In genomic region chr3:27138562-27138961, GRCh38 we compare ENCODE assay signal across 16 cellular contexts.
DNase-seq lines count a peak whose midpoint lies in the region; ATAC-seq and TF ChIP-seq lines count a peak whose summit lies in the region.
"Had no signal": no experiment of that assay in that cellular context is flagged by ENCODE, and none has a peak within 500 bp of the region (broad histone marks: within the 10 kb centered on the region; RNA-seq: fewer than 3 reads in every experiment).

No MANE protein-coding gene starts in this region.

- no peak overlapping the region for H3K4me3 Mint-ChIP-seq in activated T-cell treated with anti-CD3 and anti-CD28 coated beads, Interleukin-2, amount 50 U/mL, for 4 hours
- H3K4me3 Mint-ChIP-seq in activated T-helper 17 cell treated with anti-CD3 and anti-CD28 coated beads, Interleukin-2, amount 50 U/mL, for 72 hours = no peak overlapping the region
- H3K4me3 Mint-ChIP-seq: CD8-positive, alpha-beta T cell had no signal

- no peak overlapping the region for H3K27ac Mint-ChIP-seq in activated T-helper 17 cell treated with anti-CD3 and anti-CD28 coated beads, Interleukin-2, amount 50 U/mL, for 72 hours
- H3K27ac Mint-ChIP-seq: CD8-positive, alpha-beta T cell had no signal

- no peaks in the 10 kb centered on the region for H3K27me3 Mint-ChIP-seq in activated T-cell treated with anti-CD3 and anti-CD28 coated beads, Interleukin-2, amount 50 U/mL, for 4 hours (ENCODE audit: low read depth)
- H3K27me3 Mint-ChIP-seq in activated T-helper 17 cell treated with anti-CD3 and anti-CD28 coated beads, Interleukin-2, amount 50 U/mL, for 72 hours = no peaks in the 10 kb centered on the region

- DNase-seq in NCI-H446 (lab: John Stamatoyannopoulos, UW) (peak; percentile 1 to 8), NCI-H446 treated with DMSO at 0.1 percent for 48 hours (lab: John Stamatoyannopoulos, UW) (no peak), epithelial cell of esophagus (ENCODE audit: low read depth) (peak; percentile 9), left ventricle myocardium superior (peak; percentile 28), gastrocnemius medialis (peak in 1 of 2 donors; percentile 33), GM03348 (ENCODE audit: low spot score) (no peak)
- DNase-seq in activated T-cell treated with anti-CD3 and anti-CD28 coated beads, Interleukin-2, amount 50 U/mL, for 4 hours = no peak
- DNase-seq: CD8-positive, alpha-beta T cell; MM.1S; NCI-H1092 treated with DMSO at 0.1 percent for 48 hours; NCI-H2107; NCI-H2227 treated with DMSO at 0.1 percent for 48 hours; NCI-H526 treated with DMSO at 0.1 percent for 48 hours had no signal

- H3K36me3 Mint-ChIP-seq in activated T-cell treated with anti-CD3 and anti-CD28 coated beads, Interleukin-2, amount 50 U/mL, for 4 hours (ENCODE audit: insufficient read depth) = no peaks in the 10 kb centered on the region
- no peaks in the 10 kb centered on the region for H3K36me3 Mint-ChIP-seq in activated T-helper 17 cell treated with anti-CD3 and anti-CD28 coated beads, Interleukin-2, amount 50 U/mL, for 72 hours (ENCODE audit: low read depth)
- H3K36me3 Mint-ChIP-seq: CD8-positive, alpha-beta T cell had no signal

- ATAC-seq in left ventricle myocardium superior (peak; percentile 87), gastrocnemius medialis (peak; percentile 23 to 61)
- no peak for ATAC-seq in activated T-cell treated with anti-CD3 and anti-CD28 coated beads, Interleukin-2, amount 50 U/mL, for 4 hours
- no peak for ATAC-seq in activated T-helper 17 cell treated with anti-CD3 and anti-CD28 coated beads, Interleukin-2, amount 50 U/mL, for 72 hours (replicated peaks)
- ATAC-seq: CD8-positive, alpha-beta T cell had no signal

- TF ChIP-seq POLR2A in gastrocnemius medialis (IDR thresholded peaks at IDR 0.05) = no peak

- H3K9me3 ChIP-seq in gastrocnemius medialis = no peaks in the 10 kb centered on the region

- H3K4me1 Mint-ChIP-seq in activated T-cell treated with anti-CD3 and anti-CD28 coated beads, Interleukin-2, amount 50 U/mL, for 4 hours (ENCODE audit: low read depth) = no peaks in the 10 kb centered on the region
- no peaks in the 10 kb centered on the region for H3K4me1 Mint-ChIP-seq in activated T-helper 17 cell treated with anti-CD3 and anti-CD28 coated beads, Interleukin-2, amount 50 U/mL, for 72 hours

- H3K4me3 ChIP-seq in epithelial cell of esophagus (ENCODE audit: low read length) (no peak overlapping the region), gastrocnemius medialis (no peak overlapping the region)
- H3K4me3 ChIP-seq: SK-N-MC had no signal

- intact Hi-C loops in left ventricle myocardium superior (cut with micrococcal nuclease) = loop anchor here (10.0 kb wide), 1 partner anchor 116 kb away; no protein-coding TSS in a partner anchor
- intact Hi-C loops in gastrocnemius medialis (cut with DNase I; ENCODE audit: low total_unique reads) = loop anchor here (10.0 kb wide), 1 partner anchor 346 kb away; the partner anchor contains the start of gene SLC4A7

- TF ChIP-seq CTCF in epithelial cell of esophagus (IDR thresholded peaks at IDR 0.05; ENCODE audit: insufficient read depth, low read depth, low read length, missing control alignments) (no peak), gastrocnemius medialis (IDR thresholded peaks at IDR 0.05 in 4 of 5, conservative IDR thresholded peaks at IDR 0.05 in 1 of 5) (no peak)

- no peaks in the 10 kb centered on the region for H3K36me3 ChIP-seq in gastrocnemius medialis

- H3K4me1 ChIP-seq in gastrocnemius medialis = peaks cover 20 to 23% of the 10 kb centered on the region in 2 donors

- in situ Hi-C loops in gastrocnemius medialis (cut with MboI; ENCODE audit: low sequenced_read_pairs in 4 of 4) = loop anchor here in 3 of 4 donors (10.0 to 25.0 kb wide), 3 partner anchors 136 to 549 kb away; no protein-coding TSS in a partner anchor

- no peaks in the 10 kb centered on the region for H3K27me3 ChIP-seq in gastrocnemius medialis

- peak overlapping the region in 1 of 4 donors; percentile 47 for H3K27ac ChIP-seq in gastrocnemius medialis
- H3K27ac ChIP-seq: 22Rv1, SK-N-MC had no signal

- H3K9me3 Mint-ChIP-seq in activated T-cell treated with anti-CD3 and anti-CD28 coated beads, Interleukin-2, amount 50 U/mL, for 4 hours = peaks cover 11% of the 10 kb centered on the region
- peaks cover 12% of the 10 kb centered on the region for H3K9me3 Mint-ChIP-seq in activated T-helper 17 cell treated with anti-CD3 and anti-CD28 coated beads, Interleukin-2, amount 50 U/mL, for 72 hours

Comparison
In these comparisons a context has a peak if more than half of its experiments do, and no peak if none do; other contexts are left out.
1. DNase-seq: peak in NCI-H446 (2 of 2), epithelial cell of esophagus (single experiment) and left ventricle myocardium superior (single experiment); none in NCI-H446 treated with DMSO at 0.1 percent for 48 hours (single experiment), activated T-cell treated with anti-CD3 and anti-CD28 coated beads, Interleukin-2, amount 50 U/mL, for 4 hours (single experiment) and GM03348 (single experiment).
2. ATAC-seq: peak in left ventricle myocardium superior (single experiment) and gastrocnemius medialis (2 of 2); none in activated T-cell treated with anti-CD3 and anti-CD28 coated beads, Interleukin-2, amount 50 U/mL, for 4 hours (0 of 2) and activated T-helper 17 cell treated with anti-CD3 and anti-CD28 coated beads, Interleukin-2, amount 50 U/mL, for 72 hours (single experiment).